Comparison of ENCODE assay signal across 7 cellular contexts in the genomic region with DNA sequence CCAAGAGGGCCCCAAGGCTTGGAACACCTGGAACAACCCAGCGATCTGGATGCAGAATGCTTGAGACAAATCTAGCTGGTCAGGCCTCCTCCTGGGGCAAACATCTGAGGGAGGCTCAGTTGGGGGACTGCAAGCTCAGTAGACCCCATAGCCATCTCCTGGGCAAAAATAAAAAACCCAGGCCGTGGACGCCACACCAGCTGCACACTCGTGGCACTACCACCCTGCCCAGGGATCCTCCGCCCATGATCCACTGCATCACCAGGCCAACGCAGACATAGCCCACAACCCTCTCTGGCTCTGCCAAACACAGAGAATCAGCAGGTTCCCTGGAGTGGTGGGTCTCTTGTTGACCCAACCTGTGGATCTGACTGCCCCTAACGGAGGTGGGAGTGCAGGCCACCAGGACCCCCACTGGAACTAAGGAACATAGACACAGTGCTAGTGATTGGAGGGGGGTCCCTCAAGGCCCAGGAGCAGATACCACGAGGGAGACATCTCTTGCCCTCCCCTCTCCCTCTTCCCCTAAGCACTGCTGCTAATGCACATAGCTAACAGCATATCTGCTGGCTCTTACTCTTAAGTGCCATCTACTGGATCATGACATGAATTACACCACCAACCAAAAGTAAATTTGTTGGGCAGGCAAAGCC.
DNase-seq lines count a peak whose midpoint lies in the region; ATAC-seq and TF ChIP-seq lines count a peak whose summit lies in the region.

No MANE protein-coding gene starts in this region.

- H3K36me3 ChIP-seq in DND-41 (ENCODE audit: insufficient read depth, low read length): no peaks in the 10 kb centered on the region
- H3K36me3 ChIP-seq in iPS DF 6.9 (ENCODE audit: control insufficient read depth, insufficient read depth, low read length): no peaks in the 10 kb centered on the region

- no peak overlapping the region for H3K9ac ChIP-seq in DND-41 (ENCODE audit: low read depth, low read length)

- DNase-seq in DND-41 (peak; percentile 26), HFFc6 (peak; percentile 47), NCI-H345 treated with DMSO at 0.1 percent for 48 hours (lab: John Stamatoyannopoulos, UW; ENCODE audit: unreplicated experiment) (peak; percentile 84), astrocyte of the spinal cord (ENCODE audit: low read depth, low spot score) (peak; percentile 59), iPS DF 6.9 (ENCODE audit: low read depth, low spot score) (peak; percentile 48)

- peak; percentile 85 for TF ChIP-seq CTCF in DND-41 (IDR thresholded peaks at IDR 0.05; ENCODE audit: borderline replicate concordance, extremely low read depth, low read length, poor library complexity, severe bottlenecking)
- TF ChIP-seq CTCF in HFFc6 (IDR thresholded peaks at IDR 0.05): peak; percentile 85
- peak; percentile 71 for TF ChIP-seq CTCF in astrocyte of the spinal cord (IDR thresholded peaks at IDR 0.05; ENCODE audit: low read depth, low read length)

- 0 out of 2 replicates have a peak overlapping the region, but pooled peaks have one; percentile 13 for H2AFZ ChIP-seq in DND-41 (ENCODE audit: low read depth, low read length)

- H4K20me1 ChIP-seq in DND-41 (ENCODE audit: insufficient read depth, low read length): no peaks in the 10 kb centered on the region

- no peaks in the 10 kb centered on the region for H3K36me3 Mint-ChIP-seq in HFFc6 (ENCODE audit: low read depth)
- no peaks in the 10 kb centered on the region for H3K36me3 Mint-ChIP-seq in stimulated activated memory B cell treated with anti-CD40 and anti-IgM and Interleukin-4, amounts not matched to agents 10 μg/mL and 1 μg/mL and 100 μg/mL, for 72 hours

- H3K27me3 Mint-ChIP-seq in HFFc6 (ENCODE audit: insufficient read depth): peaks cover 1% of the 10 kb centered on the region
- H3K27me3 Mint-ChIP-seq in stimulated activated memory B cell treated with anti-CD40 and anti-IgM and Interleukin-4, amounts not matched to agents 10 μg/mL and 1 μg/mL and 100 μg/mL, for 72 hours: peaks cover 17% of the 10 kb centered on the region

- in situ Hi-C loops in astrocyte of the spinal cord (cut with HindIII; ENCODE audit: low sequenced_read_pairs): no loop called here

- H3K9me3 Mint-ChIP-seq in HFFc6: no peaks in the 10 kb centered on the region
- H3K9me3 Mint-ChIP-seq in stimulated activated memory B cell treated with anti-CD40 and anti-IgM and Interleukin-4, amounts not matched to agents 10 μg/mL and 1 μg/mL and 100 μg/mL, for 72 hours: peaks cover 8% of the 10 kb centered on the region

- H3K4me3 ChIP-seq in DND-41 (ENCODE audit: low read depth in 1 of 2, low read length in 2 of 2) (no peak overlapping the region), astrocyte of the spinal cord (ENCODE audit: low read depth, low read length) (no peak overlapping the region), iPS DF 6.9 (ENCODE audit: low read length) (no peak overlapping the region)

- peak; percentile 82 for ATAC-seq in DND-41 (ENCODE audit: insufficient read depth, low read depth)
- peak; percentile 36 for ATAC-seq in stimulated activated memory B cell treated with anti-CD40 and anti-IgM and Interleukin-4, amounts not matched to agents 10 μg/mL and 1 μg/mL and 100 μg/mL, for 72 hours
- no peak for ATAC-seq in GM21825 (IDR thresholded peaks at IDR 0.05; ENCODE audit: unreplicated experiment)

- no peak overlapping the region for H3K27ac Mint-ChIP-seq in HFFc6
- no peak overlapping the region for H3K27ac Mint-ChIP-seq in stimulated activated memory B cell treated with anti-CD40 and anti-IgM and Interleukin-4, amounts not matched to agents 10 μg/mL and 1 μg/mL and 100 μg/mL, for 72 hours

- H3K4me1 ChIP-seq in DND-41 (ENCODE audit: insufficient read depth, low read length): no peaks in the 10 kb centered on the region
- no peaks in the 10 kb centered on the region for H3K4me1 ChIP-seq in iPS DF 6.9 (ENCODE audit: control insufficient read depth, insufficient read depth, low read length)

- H3K4me3 Mint-ChIP-seq in HFFc6: no peak overlapping the region
- no peak overlapping the region for H3K4me3 Mint-ChIP-seq in stimulated activated memory B cell treated with anti-CD40 and anti-IgM and Interleukin-4, amounts not matched to agents 10 μg/mL and 1 μg/mL and 100 μg/mL, for 72 hours

- no peaks in the 10 kb centered on the region for H3K4me1 Mint-ChIP-seq in HFFc6 (ENCODE audit: low read depth)
- H3K4me1 Mint-ChIP-seq in stimulated activated memory B cell treated with anti-CD40 and anti-IgM and Interleukin-4, amounts not matched to agents 10 μg/mL and 1 μg/mL and 100 μg/mL, for 72 hours: no peaks in the 10 kb centered on the region

- H3K27ac ChIP-seq in DND-41 (ENCODE audit: low read length) (no peak overlapping the region), iPS DF 6.9 (ENCODE audit: low read length) (no peak overlapping the region)

- H3K79me2 ChIP-seq in DND-41 (ENCODE audit: insufficient read depth, low read length): no peaks in the 10 kb centered on the region

- no CpG with 5 or more reads among the region's 8 CpGs for WGBS in iPS DF 6.9 (ENCODE audit: insufficient coverage, insufficient read length)

- H3K4me2 ChIP-seq in DND-41 (ENCODE audit: insufficient read depth, low read length): no peak overlapping the region

- H3K9me3 ChIP-seq in DND-41 (ENCODE audit: insufficient read depth, low read length, severe bottlenecking) (peaks cover 4% of the 10 kb centered on the region), iPS DF 6.9 (ENCODE audit: control insufficient read depth, insufficient read depth, low read length) (no peaks in the 10 kb centered on the region)

- H3K27me3 ChIP-seq in DND-41 (ENCODE audit: insufficient read depth, low read length, poor library complexity): no peaks in the 10 kb centered on the region
- H3K27me3 ChIP-seq in iPS DF 6.9 (ENCODE audit: control insufficient read depth, insufficient read depth, low read length): no peaks in the 10 kb centered on the region

Comparison
In these comparisons a context has a peak if more than half of its experiments do, and no peak if none do; other contexts are left out.
1. DNase-seq: peak in every context shown above with its lines; median percentile 84 in NCI-H345 treated with DMSO at 0.1 percent for 48 hours; 59 in astrocyte of the spinal cord; 48 in iPS DF 6.9; 47 in HFFc6; 26 in DND-41.